In genomic region chr1:67430358-67431155, GRCh38 we compare ENCODE assay signal across 8 cellular contexts. TPM values are rescaled to one million over a fixed set of nuclear protein-coding genes. Genes with fewer than 3 reads are reported as not detected.
DNase-seq lines count a peak whose midpoint lies in the region; ATAC-seq, FAIRE-seq and TF ChIP-seq lines count a peak whose summit lies in the region.

SERBP1 (minus strand) TSS chr1:67430402; CDS start chr1:67430300, 102 bp downstream.

- H3K4me3 ChIP-seq in ACC112 (ENCODE audit: low read depth, low read length) = peak within 1 kb of the TSS; percentile 97
- H3K4me3 ChIP-seq in WERI-Rb-1 (ENCODE audit: low read depth, low read length) = peak within 1 kb of the TSS; percentile 70
- H3K4me3 ChIP-seq in mammary epithelial cell (replicated peaks in 1 of 3; ENCODE audit: insufficient read depth in 1 of 3, low read depth in 2 of 3, low read length in 3 of 3) = peak within 1 kb of the TSS; percentile 83 to 99 (median 93)
- H3K4me3 ChIP-seq in iPS-20b (ENCODE audit: low read length) = peak within 1 kb of the TSS; percentile 98
- peak within 1 kb of the TSS; percentile 94 for H3K4me3 ChIP-seq in small intestine (ENCODE audit: low read depth in 1 of 2, low read length in 2 of 2)

- peak within 1 kb of the TSS; percentile 98 for H3K9ac ChIP-seq in mammary epithelial cell (ENCODE audit: insufficient read depth, low read length)
- peak within 1 kb of the TSS; percentile 98 for H3K9ac ChIP-seq in iPS-20b (ENCODE audit: low read depth, low read length)

- in situ Hi-C loops in mammary epithelial cell (cut with MboI; ENCODE audit: low sequenced_read_pairs in 2 of 2) = no loop called here

- dilution Hi-C loops in mammary epithelial cell (cut with HindIII; ENCODE audit: low sequenced_read_pairs) = no loop called here

- intact Hi-C loops in mammary epithelial cell (cut with micrococcal nuclease) = loop anchor here (1.0 to 2.0 kb wide), 3 partner anchors 59 to 196 kb away; no protein-coding TSS in a partner anchor

- peak; percentile 99 for DNase-seq in NCI-H2227 (lab: John Stamatoyannopoulos, UW; ENCODE audit: unreplicated experiment)
- DNase-seq in WERI-Rb-1 = peak; percentile 97
- DNase-seq in mammary epithelial cell = peak; percentile 97
- peak; percentile 97 for DNase-seq in small intestine

- BruUV-seq in mammary epithelial cell (replicated peaks; lab: Mats Ljungman, UMichigan) = no TSS peak

- TF ChIP-seq CTCF in WERI-Rb-1 (IDR thresholded peaks at IDR 0.05; ENCODE audit: low read depth, low read length) (no peak), mammary epithelial cell (conservative IDR thresholded peaks at IDR 0.05 in 1 of 2, IDR thresholded peaks at IDR 0.05 in 1 of 2; ENCODE audit: extremely low read depth in 1 of 2, insufficient read depth in 1 of 2, low read depth in 1 of 2, low read length in 2 of 2) (peak in 1 of 2 donors; percentile 0)

- H3K27ac ChIP-seq in ACC112 (ENCODE audit: low read depth, low read length) (peak within 1 kb of the TSS; percentile 49), WERI-Rb-1 (peak within 1 kb of the TSS; percentile 89), mammary epithelial cell (ENCODE audit: insufficient read depth, low read depth, low read length) (peak within 1 kb of the TSS; percentile 94), iPS-20b (ENCODE audit: low read length) (peak within 1 kb of the TSS; percentile 95), small intestine (ENCODE audit: low read depth in 1 of 2, low read length in 1 of 2) (peak within 1 kb of the TSS; percentile 88 to 98)

- peaks cover 31% of the 10 kb centered on the region for H3K36me3 ChIP-seq in ACC112 (ENCODE audit: insufficient read depth, low read length)
- peaks cover 38% of the 10 kb centered on the region for H3K36me3 ChIP-seq in WERI-Rb-1
- peaks cover 7% of the 10 kb centered on the region for H3K36me3 ChIP-seq in mammary epithelial cell (ENCODE audit: insufficient read depth, low read length)
- peaks cover 38% of the 10 kb centered on the region for H3K36me3 ChIP-seq in iPS-20b (ENCODE audit: insufficient read depth, low read depth, low read length)
- peaks cover 1 to 8% of the 10 kb centered on the region in 2 donors for H3K36me3 ChIP-seq in small intestine (ENCODE audit: control insufficient read depth in 2 of 2, insufficient read depth in 2 of 2, low read length in 2 of 2)

- WGBS in mammary epithelial cell (ENCODE audit: low coverage, missing lambda C conversion rate) = under 1% methylated on average over 34 of the region's 62 CpGs
- WGBS in small intestine, 3 donors = 0 to 1% (median 0%) methylated on average over 61 to 62 of the region's 62 CpGs

- H3K79me2 ChIP-seq in ACC112 (ENCODE audit: control insufficient read depth, insufficient read depth, low read length, unreplicated experiment) (peaks cover 47% of the 10 kb centered on the region), mammary epithelial cell (ENCODE audit: insufficient read depth, low read length) (peaks cover 49% of the 10 kb centered on the region)

- ATAC-seq in GM18873 (IDR thresholded peaks at IDR 0.05; ENCODE audit: low FRiP score, unreplicated experiment) (peak; percentile 90), HG03139 (IDR thresholded peaks at IDR 0.05; ENCODE audit: unreplicated experiment) (peak; percentile 86)

- CTCF ChIA-PET in mammary epithelial cell (lab: Charles Lee; ENCODE audit: low non-redundant PET) = interaction anchor here (0.7 kb wide), 1 partner anchor 259 kb away, joined by 3 read pairs; no protein-coding TSS in a partner anchor

- H3K27me3 ChIP-seq in ACC112 (ENCODE audit: insufficient read depth, low read length) (no peaks in the 10 kb centered on the region), WERI-Rb-1 (ENCODE audit: insufficient read depth, low read depth, severe bottlenecking) (no peaks in the 10 kb centered on the region), mammary epithelial cell (ENCODE audit: insufficient read depth, low read length) (no peaks in the 10 kb centered on the region), iPS-20b (ENCODE audit: insufficient read depth, low read length) (no peaks in the 10 kb centered on the region), small intestine (ENCODE audit: control insufficient read depth in 2 of 2, insufficient read depth in 2 of 2, low read length in 2 of 2) (no peaks in the 10 kb centered on the region)

- FAIRE-seq in small intestine (lab: Jason Lieb, UNC) = no peak

- H3K4me2 ChIP-seq in mammary epithelial cell (ENCODE audit: insufficient read depth, low read depth, low read length) = peak within 1 kb of the TSS; percentile 93

- H2AFZ ChIP-seq in ACC112 (ENCODE audit: low read length, unreplicated experiment) (peak within 1 kb of the TSS; percentile 92), mammary epithelial cell (ENCODE audit: low read depth, low read length) (peak within 1 kb of the TSS; percentile 98)

- peaks cover 25% of the 10 kb centered on the region for H4K20me1 ChIP-seq in mammary epithelial cell (ENCODE audit: insufficient read depth, low read length)

- H3K4me1 ChIP-seq in ACC112 (ENCODE audit: control insufficient read depth, insufficient read depth, low read length, unreplicated experiment) (peaks cover 35% of the 10 kb centered on the region), mammary epithelial cell (ENCODE audit: insufficient read depth, low read length) (peaks cover 21% of the 10 kb centered on the region), iPS-20b (ENCODE audit: insufficient read depth, low read length) (peaks cover 20% of the 10 kb centered on the region), small intestine (ENCODE audit: control insufficient read depth in 2 of 2, insufficient read depth in 1 of 2, low read depth in 1 of 2, low read length in 1 of 2) (peaks cover 0 to 6% of the 10 kb centered on the region in 2 donors)

- H3K9me3 ChIP-seq in WERI-Rb-1 (ENCODE audit: severe bottlenecking) = no peaks in the 10 kb centered on the region
- no peaks in the 10 kb centered on the region for H3K9me3 ChIP-seq in mammary epithelial cell (replicated peaks; ENCODE audit: insufficient read depth, low read length)
- H3K9me3 ChIP-seq in iPS-20b (ENCODE audit: insufficient read depth, low read depth, low read length) = no peaks in the 10 kb centered on the region
- no peaks in the 10 kb centered on the region for H3K9me3 ChIP-seq in small intestine (ENCODE audit: control insufficient read depth, low read depth)

RNA-seq across cellular contexts. Expression of gene SERBP1, which starts in this region (rescaled TPM):
- total RNA-seq in mammary epithelial cell = 100 to 1,000 TPM; 166 to 276 TPM
- polyA plus RNA-seq in mammary epithelial cell (229 TPM), small intestine (100 to 1,000 TPM in 2 of 3 donors, 10 to 100 TPM in 1; 90.8 to 194 (median 113) TPM)
- polyA minus RNA-seq in mammary epithelial cell = 119 TPM

Comparison
In these comparisons a context has a peak if more than half of its experiments do, and no peak if none do; other contexts are left out.
1. Peak in every context shown above with its lines: DNase-seq, ATAC-seq, H3K4me3 ChIP-seq and H3K27ac ChIP-seq.